In the genomic region with DNA sequence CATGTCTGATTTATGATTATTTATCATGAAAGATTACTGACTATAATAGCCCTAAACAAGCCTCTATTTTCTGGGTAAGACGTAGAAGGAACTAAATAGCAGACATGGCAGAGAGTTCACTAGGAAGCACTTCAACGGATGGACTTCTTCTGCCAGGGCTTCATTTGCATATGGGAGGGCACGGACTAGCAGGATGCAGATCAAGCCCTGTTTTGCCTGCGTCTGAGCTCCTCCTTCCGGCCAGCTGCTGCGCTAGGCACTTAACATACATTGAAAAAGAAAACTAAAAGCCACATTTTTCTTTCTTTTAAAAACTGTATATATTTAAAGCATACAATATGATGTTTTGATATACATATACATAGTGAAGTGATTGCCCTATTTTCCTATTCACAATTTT, we compare ENCODE assay signal across 2 cellular contexts.
A peak's percentile ranks its signal among the peaks of the same experiment; 100 is the strongest.
TF ChIP-seq lines count a peak whose summit lies in the region.

No MANE protein-coding gene starts in this region.

TF ChIP-seq in HEK293T, 16 proteins besides CTCF, POLR2A, EP300 and RAD21 (continued from another document):
- TF ChIP-seq, protein P1, sequence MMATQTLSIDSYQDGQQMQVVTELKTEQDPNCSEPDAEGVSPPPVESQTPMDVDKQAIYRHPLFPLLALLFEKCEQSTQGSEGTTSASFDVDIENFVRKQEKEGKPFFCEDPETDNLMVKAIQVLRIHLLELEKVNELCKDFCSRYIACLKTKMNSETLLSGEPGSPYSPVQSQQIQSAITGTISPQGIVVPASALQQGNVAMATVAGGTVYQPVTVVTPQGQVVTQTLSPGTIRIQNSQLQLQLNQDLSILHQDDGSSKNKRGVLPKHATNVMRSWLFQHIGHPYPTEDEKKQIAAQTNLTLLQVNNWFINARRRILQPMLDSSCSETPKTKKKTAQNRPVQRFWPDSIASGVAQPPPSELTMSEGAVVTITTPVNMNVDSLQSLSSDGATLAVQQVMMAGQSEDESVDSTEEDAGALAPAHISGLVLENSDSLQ (IDR thresholded peaks at IDR 0.05): no peak
- TF ChIP-seq ZNF384 (IDR thresholded peaks at IDR 0.05) (no peak), CTBP1 (IDR thresholded peaks at IDR 0.05; ENCODE audit: borderline replicate concordance) (no peak), SUZ12 (IDR thresholded peaks at IDR 0.05) (no peak), SP1 (IDR thresholded peaks at IDR 0.05) (no peak), L3MBTL2 (conservative IDR thresholded peaks at IDR 0.05) (no peak), FOXA1 (IDR thresholded peaks at IDR 0.05) (no peak), HDGF (IDR thresholded peaks at IDR 0.05; ENCODE audit: borderline replicate concordance) (no peak), NFRKB (IDR thresholded peaks at IDR 0.05) (no peak), TARDBP (IDR thresholded peaks at IDR 0.05) (no peak), ARNT (IDR thresholded peaks at IDR 0.05) (no peak)

TF ChIP-seq in GM12878, 131 proteins besides CTCF, POLR2A, EP300 and RAD21:
- TF ChIP-seq, protein P2, sequence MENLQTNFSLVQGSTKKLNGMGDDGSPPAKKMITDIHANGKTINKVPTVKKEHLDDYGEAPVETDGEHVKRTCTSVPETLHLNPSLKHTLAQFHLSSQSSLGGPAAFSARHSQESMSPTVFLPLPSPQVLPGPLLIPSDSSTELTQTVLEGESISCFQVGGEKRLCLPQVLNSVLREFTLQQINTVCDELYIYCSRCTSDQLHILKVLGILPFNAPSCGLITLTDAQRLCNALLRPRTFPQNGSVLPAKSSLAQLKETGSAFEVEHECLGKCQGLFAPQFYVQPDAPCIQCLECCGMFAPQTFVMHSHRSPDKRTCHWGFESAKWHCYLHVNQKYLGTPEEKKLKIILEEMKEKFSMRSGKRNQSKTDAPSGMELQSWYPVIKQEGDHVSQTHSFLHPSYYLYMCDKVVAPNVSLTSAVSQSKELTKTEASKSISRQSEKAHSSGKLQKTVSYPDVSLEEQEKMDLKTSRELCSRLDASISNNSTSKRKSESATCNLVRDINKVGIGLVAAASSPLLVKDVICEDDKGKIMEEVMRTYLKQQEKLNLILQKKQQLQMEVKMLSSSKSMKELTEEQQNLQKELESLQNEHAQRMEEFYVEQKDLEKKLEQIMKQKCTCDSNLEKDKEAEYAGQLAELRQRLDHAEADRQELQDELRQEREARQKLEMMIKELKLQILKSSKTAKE (IDR thresholded peaks at IDR 0.05; ENCODE audit: low read depth, poor library complexity, severe bottlenecking): no peak
- no peak for TF ChIP-seq PAX8 (IDR thresholded peaks at IDR 0.05)
- TF ChIP-seq, protein P3, sequence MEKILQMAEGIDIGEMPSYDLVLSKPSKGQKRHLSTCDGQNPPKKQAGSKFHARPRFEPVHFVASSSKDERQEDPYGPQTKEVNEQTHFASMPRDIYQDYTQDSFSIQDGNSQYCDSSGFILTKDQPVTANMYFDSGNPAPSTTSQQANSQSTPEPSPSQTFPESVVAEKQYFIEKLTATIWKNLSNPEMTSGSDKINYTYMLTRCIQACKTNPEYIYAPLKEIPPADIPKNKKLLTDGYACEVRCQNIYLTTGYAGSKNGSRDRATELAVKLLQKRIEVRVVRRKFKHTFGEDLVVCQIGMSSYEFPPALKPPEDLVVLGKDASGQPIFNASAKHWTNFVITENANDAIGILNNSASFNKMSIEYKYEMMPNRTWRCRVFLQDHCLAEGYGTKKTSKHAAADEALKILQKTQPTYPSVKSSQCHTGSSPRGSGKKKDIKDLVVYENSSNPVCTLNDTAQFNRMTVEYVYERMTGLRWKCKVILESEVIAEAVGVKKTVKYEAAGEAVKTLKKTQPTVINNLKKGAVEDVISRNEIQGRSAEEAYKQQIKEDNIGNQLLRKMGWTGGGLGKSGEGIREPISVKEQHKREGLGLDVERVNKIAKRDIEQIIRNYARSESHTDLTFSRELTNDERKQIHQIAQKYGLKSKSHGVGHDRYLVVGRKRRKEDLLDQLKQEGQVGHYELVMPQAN (conservative IDR thresholded peaks at IDR 0.05): no peak
- no peak for TF ChIP-seq TCF3 (IDR thresholded peaks at IDR 0.05; ENCODE audit: borderline replicate concordance, insufficient read depth, low read depth, low read length)
- TF ChIP-seq POU2F2 (IDR thresholded peaks at IDR 0.05; ENCODE audit: borderline replicate concordance, low read depth, low read length): peak; percentile 65; the same call in 2 of the 3 replicates
- TF ChIP-seq, protein P4, sequence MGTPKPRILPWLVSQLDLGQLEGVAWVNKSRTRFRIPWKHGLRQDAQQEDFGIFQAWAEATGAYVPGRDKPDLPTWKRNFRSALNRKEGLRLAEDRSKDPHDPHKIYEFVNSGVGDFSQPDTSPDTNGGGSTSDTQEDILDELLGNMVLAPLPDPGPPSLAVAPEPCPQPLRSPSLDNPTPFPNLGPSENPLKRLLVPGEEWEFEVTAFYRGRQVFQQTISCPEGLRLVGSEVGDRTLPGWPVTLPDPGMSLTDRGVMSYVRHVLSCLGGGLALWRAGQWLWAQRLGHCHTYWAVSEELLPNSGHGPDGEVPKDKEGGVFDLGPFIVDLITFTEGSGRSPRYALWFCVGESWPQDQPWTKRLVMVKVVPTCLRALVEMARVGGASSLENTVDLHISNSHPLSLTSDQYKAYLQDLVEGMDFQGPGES (IDR thresholded peaks at IDR 0.05): no peak
